8 cellular contexts compared by ENCODE assay signal in genomic region chrX:69538321-69538876, GRCh38. TPM values are rescaled to one million over a fixed set of nuclear protein-coding genes. Genes with fewer than 3 reads are reported as not detected.
DNase-seq lines count a peak whose midpoint lies in the region; ATAC-seq and TF ChIP-seq lines count a peak whose summit lies in the region.

No MANE protein-coding gene starts in this region.

- no peaks in the 10 kb centered on the region for H3K4me1 ChIP-seq in suprapubic skin

- no peaks in the 10 kb centered on the region for H3K4me1 Mint-ChIP-seq in osteocyte (ENCODE audit: unreplicated experiment)

- DNase-seq in NCI-H510A treated with DMSO at 0.1 percent for 48 hours (lab: John Stamatoyannopoulos, UW) (peak; percentile 41), NCI-H510A (lab: John Stamatoyannopoulos, UW) (no peak), activated gamma-delta T cell treated with Interleukin-2 at 50 U/mL for 16 hours (peak; percentile 53), foreskin melanocyte (peak; percentile 29), osteocyte (ENCODE audit: extremely low spot score, unreplicated experiment) (peak; percentile 86), suprapubic skin (ENCODE audit: low spot score in 2 of 2) (peak; percentile 80 to 84)

- peak overlapping the region; percentile 52 for H3K4me3 ChIP-seq in suprapubic skin

- TF ChIP-seq CTCF in osteocyte (IDR thresholded peaks at IDR 0.05) (peak; percentile 61), suprapubic skin (IDR thresholded peaks at IDR 0.05) (peak; percentile 49 to 76)

- no peak overlapping the region for H3K27ac ChIP-seq in suprapubic skin

- H3K27ac Mint-ChIP-seq in osteocyte (ENCODE audit: unreplicated experiment): no peak overlapping the region

- no peaks in the 10 kb centered on the region for H3K36me3 ChIP-seq in suprapubic skin

- TF ChIP-seq EP300 in suprapubic skin (IDR thresholded peaks at IDR 0.05): no peak

- WGBS in suprapubic skin: 29% methylated on average over 39 of the region's 45 CpGs

- H3K27me3 ChIP-seq in suprapubic skin: no peaks in the 10 kb centered on the region

- ATAC-seq in HG03064 (IDR thresholded peaks at IDR 0.05; ENCODE audit: low read depth, unreplicated experiment): peak; percentile 78

- H3K9me3 Mint-ChIP-seq in osteocyte (ENCODE audit: unreplicated experiment): peaks cover 6% of the 10 kb centered on the region

- H3K27me3 Mint-ChIP-seq in osteocyte (ENCODE audit: unreplicated experiment): no peaks in the 10 kb centered on the region

- H3K36me3 Mint-ChIP-seq in osteocyte (ENCODE audit: unreplicated experiment): no peaks in the 10 kb centered on the region

- peak overlapping the region; percentile 45 for H3K4me3 Mint-ChIP-seq in osteocyte (ENCODE audit: unreplicated experiment)

- no peaks in the 10 kb centered on the region for H3K9me3 ChIP-seq in suprapubic skin

- TF ChIP-seq POLR2A in suprapubic skin (IDR thresholded peaks at IDR 0.05): no peak

TF ChIP-seq in PFSK-1, 5 proteins besides CTCF, POLR2A, EP300 and RAD21:
- TF ChIP-seq, protein P1, sequence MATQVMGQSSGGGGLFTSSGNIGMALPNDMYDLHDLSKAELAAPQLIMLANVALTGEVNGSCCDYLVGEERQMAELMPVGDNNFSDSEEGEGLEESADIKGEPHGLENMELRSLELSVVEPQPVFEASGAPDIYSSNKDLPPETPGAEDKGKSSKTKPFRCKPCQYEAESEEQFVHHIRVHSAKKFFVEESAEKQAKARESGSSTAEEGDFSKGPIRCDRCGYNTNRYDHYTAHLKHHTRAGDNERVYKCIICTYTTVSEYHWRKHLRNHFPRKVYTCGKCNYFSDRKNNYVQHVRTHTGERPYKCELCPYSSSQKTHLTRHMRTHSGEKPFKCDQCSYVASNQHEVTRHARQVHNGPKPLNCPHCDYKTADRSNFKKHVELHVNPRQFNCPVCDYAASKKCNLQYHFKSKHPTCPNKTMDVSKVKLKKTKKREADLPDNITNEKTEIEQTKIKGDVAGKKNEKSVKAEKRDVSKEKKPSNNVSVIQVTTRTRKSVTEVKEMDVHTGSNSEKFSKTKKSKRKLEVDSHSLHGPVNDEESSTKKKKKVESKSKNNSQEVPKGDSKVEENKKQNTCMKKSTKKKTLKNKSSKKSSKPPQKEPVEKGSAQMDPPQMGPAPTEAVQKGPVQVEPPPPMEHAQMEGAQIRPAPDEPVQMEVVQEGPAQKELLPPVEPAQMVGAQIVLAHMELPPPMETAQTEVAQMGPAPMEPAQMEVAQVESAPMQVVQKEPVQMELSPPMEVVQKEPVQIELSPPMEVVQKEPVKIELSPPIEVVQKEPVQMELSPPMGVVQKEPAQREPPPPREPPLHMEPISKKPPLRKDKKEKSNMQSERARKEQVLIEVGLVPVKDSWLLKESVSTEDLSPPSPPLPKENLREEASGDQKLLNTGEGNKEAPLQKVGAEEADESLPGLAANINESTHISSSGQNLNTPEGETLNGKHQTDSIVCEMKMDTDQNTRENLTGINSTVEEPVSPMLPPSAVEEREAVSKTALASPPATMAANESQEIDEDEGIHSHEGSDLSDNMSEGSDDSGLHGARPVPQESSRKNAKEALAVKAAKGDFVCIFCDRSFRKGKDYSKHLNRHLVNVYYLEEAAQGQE (IDR thresholded peaks at IDR 0.05; ENCODE audit: insufficient read depth in 1 of 2, low read depth in 2 of 2, low read length in 2 of 2): no peak
- TF ChIP-seq FOXP2 (optimal IDR thresholded peaks at IDR 0.05; ENCODE audit: borderline replicate concordance, extremely low read depth, extremely low read length, insufficient read depth) (peak; percentile 19), POLR2AphosphoS5 (IDR thresholded peaks at IDR 0.05; ENCODE audit: low read depth, low read length) (no peak)

RNA-seq across cellular contexts. Expression of gene NALF2, which starts 34.3 kb away (rescaled TPM):
- not detected for polyA plus RNA-seq in PFSK-1 (2012; ENCODE audit: insufficient read length, low read depth)
- total RNA-seq in osteocyte (not detected in 2 replicates), suprapubic skin (under 1 TPM in 1 of 4 donors, not detected in 3; 0.10 TPM)
